ENCODE assay signal across 24 cellular contexts in genomic region chr2:238294393-238295143, GRCh38. TPM values are rescaled to one million over a fixed set of nuclear protein-coding genes. Genes with fewer than 3 reads are reported as not detected.
DNase-seq lines count a peak whose midpoint lies in the region; ATAC-seq and TF ChIP-seq lines count a peak whose summit lies in the region.
"Had no signal": no experiment of that assay in that cellular context is flagged by ENCODE, and none has a peak within 500 bp of the region (broad histone marks: within the 10 kb centered on the region; RNA-seq: fewer than 3 reads in every experiment).

No MANE protein-coding gene starts in this region.

- H3K4me1 ChIP-seq in body of pancreas = peaks cover 43% of the 10 kb centered on the region
- peaks cover 14 to 49% (median 34%) of the 10 kb centered on the region in 4 donors for H3K4me1 ChIP-seq in liver (ENCODE audit: control insufficient read depth in 4 of 4, insufficient read depth in 4 of 4, low read length in 3 of 4)
- no peaks in the 10 kb centered on the region for H3K4me1 ChIP-seq in BE2C

- H3K27ac ChIP-seq in body of pancreas (peak overlapping the region in 2 of 4 donors; percentile 19 to 49), liver (ENCODE audit: low read depth in 1 of 2, low read length in 2 of 2) (peak overlapping the region; percentile 4 to 73)
- H3K27ac ChIP-seq: tibial artery had no signal

- WGBS in body of pancreas, 2 donors = 45 to 49% methylated on average over 15 to 17 of the region's 17 CpGs
- 52% methylated on average over 17 of the region's 17 CpGs for WGBS in liver

- H3K9ac ChIP-seq in liver (ENCODE audit: low read depth in 1 of 2, low read length in 2 of 2) = no peak overlapping the region

- no peak for TF ChIP-seq CTCF in body of pancreas (IDR thresholded peaks at IDR 0.05)
- no peak for TF ChIP-seq CTCF in liver (IDR thresholded peaks at IDR 0.05; ENCODE audit: low read depth, low read length, missing input control)
- TF ChIP-seq CTCF in BE2C (IDR thresholded peaks at IDR 0.05; ENCODE audit: low read depth, low read length) = no peak

- H3K36me3 ChIP-seq in body of pancreas (replicated peaks in 1 of 2; ENCODE audit: insufficient read depth in 1 of 2, low read depth in 2 of 2) (no peaks in the 10 kb centered on the region), liver (ENCODE audit: control insufficient read depth in 4 of 4, insufficient read depth in 3 of 4, low read depth in 1 of 4, low read length in 3 of 4) (no peaks in the 10 kb centered on the region), BE2C (no peaks in the 10 kb centered on the region)
- H3K36me3 ChIP-seq: tibial artery had no signal

- H3K27me3 ChIP-seq in body of pancreas (no peaks in the 10 kb centered on the region), liver (ENCODE audit: control insufficient read depth in 4 of 4, insufficient read depth in 4 of 4, low read length in 3 of 4) (no peaks in the 10 kb centered on the region), BE2C (0 out of 2 replicates have a peak, but pooled peaks cover 4% of the 10 kb centered on the region)

- TF ChIP-seq POLR2A in body of pancreas (IDR thresholded peaks at IDR 0.05) = no peak

- TF ChIP-seq RAD21 in liver (IDR thresholded peaks at IDR 0.05) = peak; percentile 22 to 51

- intact Hi-C loops in body of pancreas (cut with DNase I) = no loop called here
- intact Hi-C loops in sciatic nerve (cut with DNase I) = no loop called here

- no peak overlapping the region for H3K4me3 ChIP-seq in body of pancreas
- no peak overlapping the region for H3K4me3 ChIP-seq in liver (ENCODE audit: low read depth in 1 of 3, low read length in 3 of 3)
- no peak overlapping the region for H3K4me3 ChIP-seq in BE2C (ENCODE audit: low read depth, low read length)
- H3K4me3 ChIP-seq: tibial artery had no signal

- H3K9me3 ChIP-seq in body of pancreas (no peaks in the 10 kb centered on the region), liver (ENCODE audit: control insufficient read depth in 4 of 4, low read length in 3 of 4) (no peaks in the 10 kb centered on the region), BE2C (no peaks in the 10 kb centered on the region)
- H3K9me3 ChIP-seq: tibial artery had no signal

- peak; percentile 64 for ATAC-seq in body of pancreas
- ATAC-seq in sciatic nerve = no peak
- ATAC-seq in HG03025 (IDR thresholded peaks at IDR 0.05; ENCODE audit: low FRiP score, unreplicated experiment) = no peak
- ATAC-seq: activated T-cell treated with anti-CD3 and anti-CD28 coated beads, Interleukin-2, amount 50 U/mL, for 4 hours; esophagus mucosa; HCT116; left ventricle myocardium superior had no signal

- peak; percentile 67 for DNase-seq in DMS53 (lab: John Stamatoyannopoulos, UW)
- peak in 3 of 4 donors; percentile 45 to 69 (median 54) for DNase-seq in body of pancreas
- peak; percentile 45 for DNase-seq in sciatic nerve (ENCODE audit: low spot score)
- DNase-seq in BE2C = no peak
- DNase-seq in foreskin melanocyte = no peak
- DNase-seq in HK-2 (ENCODE audit: unreplicated experiment) = no peak
- DNase-seq: activated CD4-positive, alpha-beta T cell treated with anti-CD3 and anti-CD28 coated beads, Interleukin-2, amount 50 U/mL, for 1 hour; activated CD4-positive, CD25-positive, alpha-beta regulatory T cell; activated gamma-delta T cell; activated T-cell treated with anti-CD3 and anti-CD28 coated beads, Interleukin-2, amount 50 U/mL, for 4 hours; caudate nucleus; head of caudate nucleus; islet precursor cell; left ventricle myocardium superior; NCI-H1092; NCI-H1694 treated with DMSO at 0.1 percent for 48 hours; NCI-H524 treated with DMSO at 0.1 percent for 48 hours; OCI-M1; stimulated activated CD4-positive, alpha-beta T cell treated with anti-CD3 and anti-CD28 coated beads, Interleukin-4, amount 100 ng/mL, for 1 hour had no signal

TF ChIP-seq in liver, 16 proteins besides CTCF, POLR2A, EP300 and RAD21:
- TF ChIP-seq FOXA2 (IDR thresholded peaks at IDR 0.05) (no peak), RXRA (IDR thresholded peaks at IDR 0.05) (peak; percentile 48 to 75), SP1 (IDR thresholded peaks at IDR 0.05) (peak; percentile 95), GABPA (IDR thresholded peaks at IDR 0.05 in 1 of 2, conservative IDR thresholded peaks at IDR 0.05 in 1 of 2) (no peak), TAF1 (conservative IDR thresholded peaks at IDR 0.05) (no peak), HNF4G (IDR thresholded peaks at IDR 0.05) (peak; percentile 91), FOXA1 (IDR thresholded peaks at IDR 0.05) (peak; percentile 46), YY1 (IDR thresholded peaks at IDR 0.05) (peak; percentile 67), JUND (IDR thresholded peaks at IDR 0.05) (peak in 1 of 2 donors; percentile 39), HNF4A (conservative IDR thresholded peaks at IDR 0.05) (peak; percentile 95 to 96)
- TF ChIP-seq, protein P1, sequence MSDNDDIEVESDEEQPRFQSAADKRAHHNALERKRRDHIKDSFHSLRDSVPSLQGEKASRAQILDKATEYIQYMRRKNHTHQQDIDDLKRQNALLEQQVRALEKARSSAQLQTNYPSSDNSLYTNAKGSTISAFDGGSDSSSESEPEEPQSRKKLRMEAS (IDR thresholded peaks at IDR 0.05) = peak; percentile 76
- TF ChIP-seq, protein P2, sequence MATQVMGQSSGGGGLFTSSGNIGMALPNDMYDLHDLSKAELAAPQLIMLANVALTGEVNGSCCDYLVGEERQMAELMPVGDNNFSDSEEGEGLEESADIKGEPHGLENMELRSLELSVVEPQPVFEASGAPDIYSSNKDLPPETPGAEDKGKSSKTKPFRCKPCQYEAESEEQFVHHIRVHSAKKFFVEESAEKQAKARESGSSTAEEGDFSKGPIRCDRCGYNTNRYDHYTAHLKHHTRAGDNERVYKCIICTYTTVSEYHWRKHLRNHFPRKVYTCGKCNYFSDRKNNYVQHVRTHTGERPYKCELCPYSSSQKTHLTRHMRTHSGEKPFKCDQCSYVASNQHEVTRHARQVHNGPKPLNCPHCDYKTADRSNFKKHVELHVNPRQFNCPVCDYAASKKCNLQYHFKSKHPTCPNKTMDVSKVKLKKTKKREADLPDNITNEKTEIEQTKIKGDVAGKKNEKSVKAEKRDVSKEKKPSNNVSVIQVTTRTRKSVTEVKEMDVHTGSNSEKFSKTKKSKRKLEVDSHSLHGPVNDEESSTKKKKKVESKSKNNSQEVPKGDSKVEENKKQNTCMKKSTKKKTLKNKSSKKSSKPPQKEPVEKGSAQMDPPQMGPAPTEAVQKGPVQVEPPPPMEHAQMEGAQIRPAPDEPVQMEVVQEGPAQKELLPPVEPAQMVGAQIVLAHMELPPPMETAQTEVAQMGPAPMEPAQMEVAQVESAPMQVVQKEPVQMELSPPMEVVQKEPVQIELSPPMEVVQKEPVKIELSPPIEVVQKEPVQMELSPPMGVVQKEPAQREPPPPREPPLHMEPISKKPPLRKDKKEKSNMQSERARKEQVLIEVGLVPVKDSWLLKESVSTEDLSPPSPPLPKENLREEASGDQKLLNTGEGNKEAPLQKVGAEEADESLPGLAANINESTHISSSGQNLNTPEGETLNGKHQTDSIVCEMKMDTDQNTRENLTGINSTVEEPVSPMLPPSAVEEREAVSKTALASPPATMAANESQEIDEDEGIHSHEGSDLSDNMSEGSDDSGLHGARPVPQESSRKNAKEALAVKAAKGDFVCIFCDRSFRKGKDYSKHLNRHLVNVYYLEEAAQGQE (IDR thresholded peaks at IDR 0.05) = no peak

RNA-seq across cellular contexts. Expression of gene PER2, which starts 6.2 kb away (rescaled TPM):
- total RNA-seq in body of pancreas (10 to 100 TPM; 10.9 to 21.8 TPM), liver (10 to 100 TPM in 1 of 2 donors, 1 to 10 TPM in 1; 4.0 to 12.5 TPM), sciatic nerve (24.7 TPM)
- polyA plus RNA-seq in liver = 1 to 10 TPM; 1.1 to 4.2 TPM
- 15.7 TPM for polyA plus RNA-seq in BE2C (2012; ENCODE audit: insufficient read depth, insufficient read length, low read depth)

RNA-seq across cellular contexts. Expression of gene TRAF3IP1, which starts 25.8 kb away (rescaled TPM):
- total RNA-seq in body of pancreas = 10 to 100 TPM in 1 of 2 donors, 1 to 10 TPM in 1; 5.4 to 10.9 TPM
- 1 to 10 TPM; 4.7 to 9.1 TPM for total RNA-seq in liver
- 1 to 10 TPM; 4.0 to 4.4 TPM for polyA plus RNA-seq in liver
- total RNA-seq in sciatic nerve = 33.4 TPM
- polyA plus RNA-seq in BE2C (2012; ENCODE audit: insufficient read depth, insufficient read length, low read depth) = 7.3 TPM

RNA-seq across cellular contexts. Expression of gene HES6, which starts 54.7 kb away (rescaled TPM):
- total RNA-seq in body of pancreas (10 to 100 TPM; 15.5 to 29.3 TPM), liver (10 to 100 TPM in 1 of 2 donors, 1 to 10 TPM in 1; 2.8 to 13.2 TPM), sciatic nerve (6.1 TPM)
- polyA plus RNA-seq in liver = 1 to 10 TPM; 1.7 to 2.5 TPM
- polyA plus RNA-seq in BE2C (2012; ENCODE audit: insufficient read depth, insufficient read length, low read depth) = 55.3 TPM

Comparison
In these comparisons a context has a peak if more than half of its experiments do, and no peak if none do; other contexts are left out.
1. DNase-seq: peak in DMS53 (single experiment), body of pancreas (3 of 4) and sciatic nerve (single experiment); none in BE2C (single experiment), foreskin melanocyte (single experiment) and HK-2 (single experiment).